In genomic region chr12:40099423-40099853, GRCh38 we compare ENCODE assay signal across 1 cellular context.
A peak's percentile ranks its signal among the peaks of the same experiment; 100 is the strongest.
TF ChIP-seq lines count a peak whose summit lies in the region.

No MANE protein-coding gene starts in this region.

TF ChIP-seq in K562, 482 proteins besides CTCF, POLR2A, EP300 and RAD21 (continued from another document and continues in another):
- TF ChIP-seq STAT6 (CRISPR knock-in tag; IDR thresholded peaks at IDR 0.05) (no peak), ATF6 (CRISPR knock-in tag; IDR thresholded peaks at IDR 0.05) (no peak), MCM3 (IDR thresholded peaks at IDR 0.05) (no peak), AFF1 (IDR thresholded peaks at IDR 0.05; ENCODE audit: low read depth in 1 of 2, partially characterized antibody in 2 of 2) (no peak), ESRRA (IDR thresholded peaks at IDR 0.05; ENCODE audit: borderline replicate concordance, low read depth) (no peak), RFX7 (CRISPR knock-in tag; IDR thresholded peaks at IDR 0.05) (no peak), ZNF224 (CRISPR knock-in tag; IDR thresholded peaks at IDR 0.05) (no peak), CHD7 (IDR thresholded peaks at IDR 0.05; ENCODE audit: low read depth, low read length) (no peak), SNRNP70 (optimal IDR thresholded peaks at IDR 0.05; ENCODE audit: low read depth, low read length) (no peak), CHD1 (IDR thresholded peaks at IDR 0.05; ENCODE audit: low read length) (no peak), ESRRB (CRISPR knock-in tag; IDR thresholded peaks at IDR 0.05; ENCODE audit: borderline replicate concordance) (no peak), TFAM (CRISPR knock-in tag; conservative IDR thresholded peaks at IDR 0.05) (no peak), CREBBP (IDR thresholded peaks at IDR 0.05; ENCODE audit: low read depth, low read length) (no peak), ETV1 (tag; conservative IDR thresholded peaks at IDR 0.05; ENCODE audit: low read depth) (0 out of 2 replicates have a peak, but pooled peaks have one; percentile 9), ARID3A (IDR thresholded peaks at IDR 0.05; ENCODE audit: borderline replicate concordance, low read depth, low read length) (no peak), HINFP (tag; conservative IDR thresholded peaks at IDR 0.05; ENCODE audit: low read depth) (no peak), ZNF77 (CRISPR knock-in tag; IDR thresholded peaks at IDR 0.05) (no peak), MAX (CRISPR knock-in tag; IDR thresholded peaks at IDR 0.05) (no peak), SP1 (CRISPR knock-in tag; IDR thresholded peaks at IDR 0.05) (no peak), FOXO4 (CRISPR knock-in tag; IDR thresholded peaks at IDR 0.05) (no peak), UBTF (IDR thresholded peaks at IDR 0.05; ENCODE audit: borderline replicate concordance in 1 of 2, low read depth in 2 of 2, low read length in 2 of 2) (no peak), CBX5 (IDR thresholded peaks at IDR 0.05; ENCODE audit: borderline replicate concordance, low read depth) (no peak)
